Comparison of ENCODE assay signal across 8 cellular contexts in genomic region chr1:26697441-26697977, GRCh38. TPM values are rescaled to one million over a fixed set of nuclear protein-coding genes. Genes with fewer than 3 reads are reported as not detected.
DNase-seq lines count a peak whose midpoint lies in the region; ATAC-seq and TF ChIP-seq lines count a peak whose summit lies in the region.

No MANE protein-coding gene starts in this region.

- H3K9me3 Mint-ChIP-seq in activated CD4-positive, alpha-beta T cell treated with anti-CD3 and anti-CD28 coated beads for 36 hours (ENCODE audit: low read depth): no peaks in the 10 kb centered on the region

- H3K27ac Mint-ChIP-seq in activated CD4-positive, alpha-beta T cell treated with anti-CD3 and anti-CD28 coated beads for 36 hours: no peak overlapping the region

- H3K27ac ChIP-seq in SU-DHL-6 (ENCODE audit: low read depth, low read length) (peak overlapping the region; percentile 80), right cardiac atrium (ENCODE audit: low read length) (peak overlapping the region; percentile 93), subcutaneous abdominal adipose tissue (ENCODE audit: low read depth, low read length) (peak overlapping the region; percentile 59)

- ATAC-seq in activated CD4-positive, alpha-beta T cell treated with anti-CD3 and anti-CD28 coated beads for 36 hours: no peak
- no peak for ATAC-seq in right cardiac atrium

- POLR2A ChIA-PET in activated CD4-positive, alpha-beta T cell treated with anti-CD3 and anti-CD28 coated beads for 36 hours (lab: Charles Lee): interaction anchor here (0.9 to 7.4 kb wide), 9 partner anchors 16 to 168 kb away, joined by 3 to 83 read pairs (median 6); partner anchors contain the start of gene PIGV
- POLR2A ChIA-PET in HEK293T (lab: Yijun Ruan, JAX): interaction anchor here (0.6 to 3.6 kb wide), 25 partner anchors 9 to 250 kb away, joined by 3 to 44 read pairs (median 5); partner anchors contain the start of genes GPN2 and PIGV

- peak overlapping the region; percentile 61 for H3K4me3 ChIP-seq in SU-DHL-6 (ENCODE audit: insufficient read depth, low read length, poor library complexity, severe bottlenecking)
- H3K4me3 ChIP-seq in right cardiac atrium (ENCODE audit: low read length): peak overlapping the region; percentile 98
- H3K4me3 ChIP-seq in subcutaneous abdominal adipose tissue (ENCODE audit: low read depth in 1 of 5, low read length in 5 of 5): peak overlapping the region; percentile 70 to 80 (median 77)

- peaks cover 42% of the 10 kb centered on the region for H4K20me1 ChIP-seq in SU-DHL-6 (ENCODE audit: low read depth, low read length)

- H3K9ac ChIP-seq in SU-DHL-6 (ENCODE audit: low read length) (peak overlapping the region; percentile 93), subcutaneous abdominal adipose tissue (ENCODE audit: low read length in 5 of 5) (peak overlapping the region in 4 of 5 donors; percentile 68 to 90 (median 80))

- H3K27me3 ChIP-seq in SU-DHL-6 (ENCODE audit: low read length): no peaks in the 10 kb centered on the region
- H3K27me3 ChIP-seq in right cardiac atrium (ENCODE audit: control insufficient read depth, insufficient read depth): no peaks in the 10 kb centered on the region
- H3K27me3 ChIP-seq in subcutaneous abdominal adipose tissue (ENCODE audit: control insufficient read depth in 5 of 5, insufficient read depth in 4 of 5, low read length in 5 of 5): no peaks in the 10 kb centered on the region

- H3K27me3 Mint-ChIP-seq in activated CD4-positive, alpha-beta T cell treated with anti-CD3 and anti-CD28 coated beads for 36 hours: no peaks in the 10 kb centered on the region

- intact Hi-C loops in activated CD4-positive, alpha-beta T cell treated with anti-CD3 and anti-CD28 coated beads for 36 hours (cut with DNase I, micrococcal nuclease): loop anchor here (1.0 to 10.0 kb wide), 3 partner anchors 93 to 1953 kb away; partner anchors contain the start of genes CLIC4 (in 1 of the 2) and TRNAU1AP (in 1 of the 2)
- intact Hi-C loops in right cardiac atrium (cut with DNase I): loop anchor here in 1 of 4 donors (10.0 kb wide), 1 partner anchor 47 kb away; no protein-coding TSS in a partner anchor

- H3K79me2 ChIP-seq in SU-DHL-6 (ENCODE audit: insufficient read depth, low read length): peaks cover 62% of the 10 kb centered on the region

- H3K4me1 ChIP-seq in right cardiac atrium (ENCODE audit: control insufficient read depth, insufficient read depth, low read length) (peaks cover 20% of the 10 kb centered on the region), subcutaneous abdominal adipose tissue (ENCODE audit: control insufficient read depth in 5 of 5, insufficient read depth in 5 of 5, low read length in 5 of 5) (peaks cover 27 to 77% (median 72%) of the 10 kb centered on the region in 5 donors)

- DNase-seq in activated CD4-positive, alpha-beta T cell treated with anti-CD3 and anti-CD28 coated beads for 36 hours: peak; percentile 51
- DNase-seq in activated CD4-positive, alpha-beta T cell treated with anti-CD3 and anti-CD28 coated beads for 48 hours: no peak
- DNase-seq in right cardiac atrium (peak in 2 of 3 donors; percentile 67 to 72), HEK293T (ENCODE audit: extremely low spot score) (no peak), mucosa of gallbladder (ENCODE audit: low spot score) (no peak), UCSD-AML1 (lab: John Stamatoyannopoulos, UW; ENCODE audit: unreplicated experiment) (no peak)

- H3K9me2 ChIP-seq in SU-DHL-6 (replicated peaks; ENCODE audit: insufficient read depth, low read length): no peaks in the 10 kb centered on the region

- no peak overlapping the region for H2AFZ ChIP-seq in SU-DHL-6 (ENCODE audit: low read depth, low read length, severe bottlenecking)

- 0% methylated on average over 28 of the region's 28 CpGs for WGBS in right cardiac atrium

- CTCF ChIA-PET in activated CD4-positive, alpha-beta T cell treated with anti-CD3 and anti-CD28 coated beads for 36 hours (lab: Charles Lee): interaction anchor here (0.5 to 4.1 kb wide), 16 partner anchors 8 to 868 kb away, joined by 3 to 41 read pairs (median 5); partner anchors contain the start of gene PIGV
- CTCF ChIA-PET in HEK293T (lab: Yijun Ruan, JAX): interaction anchor here (0.8 to 2.7 kb wide), 5 partner anchors 19 to 99 kb away, joined by 3 to 12 read pairs (median 4); no protein-coding TSS in a partner anchor

- H3K9me3 ChIP-seq in SU-DHL-6 (ENCODE audit: insufficient read depth, low read length) (no peaks in the 10 kb centered on the region), right cardiac atrium (ENCODE audit: control insufficient read depth, low read length) (no peaks in the 10 kb centered on the region), subcutaneous abdominal adipose tissue (ENCODE audit: control insufficient read depth in 5 of 5, low read length in 5 of 5) (no peaks in the 10 kb centered on the region)

- no peak overlapping the region for H3K4me3 Mint-ChIP-seq in activated CD4-positive, alpha-beta T cell treated with anti-CD3 and anti-CD28 coated beads for 36 hours

- H3K4me2 ChIP-seq in SU-DHL-6 (ENCODE audit: low read depth, low read length, poor library complexity, severe bottlenecking): peak overlapping the region; percentile 90

- TF ChIP-seq CTCF in SU-DHL-6 (IDR thresholded peaks at IDR 0.05; ENCODE audit: insufficient read depth, low read length, poor library complexity, severe bottlenecking): no peak

- H3K36me3 Mint-ChIP-seq in activated CD4-positive, alpha-beta T cell treated with anti-CD3 and anti-CD28 coated beads for 36 hours (ENCODE audit: low read depth): no peaks in the 10 kb centered on the region

- peaks cover 28% of the 10 kb centered on the region for H3F3A ChIP-seq in SU-DHL-6 (ENCODE audit: insufficient read depth)

- peaks cover 12% of the 10 kb centered on the region; the same call in 1 of the 2 replicates for H3K36me3 ChIP-seq in SU-DHL-6 (ENCODE audit: low read length)
- no peaks in the 10 kb centered on the region for H3K36me3 ChIP-seq in subcutaneous abdominal adipose tissue (ENCODE audit: control insufficient read depth in 5 of 5, insufficient read depth in 5 of 5, low read length in 5 of 5)

- H3K4me1 Mint-ChIP-seq in activated CD4-positive, alpha-beta T cell treated with anti-CD3 and anti-CD28 coated beads for 36 hours: peaks cover 22% of the 10 kb centered on the region

TF ChIP-seq in HEK293T, 16 proteins besides CTCF, POLR2A, EP300 and RAD21:
- TF ChIP-seq NFRKB (IDR thresholded peaks at IDR 0.05) (no peak), CTBP1 (IDR thresholded peaks at IDR 0.05; ENCODE audit: borderline replicate concordance) (no peak), FOXA1 (IDR thresholded peaks at IDR 0.05) (no peak), FOXM1 (IDR thresholded peaks at IDR 0.05; ENCODE audit: borderline replicate concordance) (no peak), ZNF384 (IDR thresholded peaks at IDR 0.05) (no peak), TARDBP (IDR thresholded peaks at IDR 0.05) (no peak), FOXK2 (IDR thresholded peaks at IDR 0.05) (no peak), L3MBTL2 (conservative IDR thresholded peaks at IDR 0.05) (no peak)

RNA-seq across cellular contexts. Expression of gene ARID1A, which starts 1.7 kb away (rescaled TPM):
- 100 to 1,000 TPM in 1 of 2 experiments, 10 to 100 TPM in 1; 73.1 to 112 TPM for total RNA-seq in activated CD4-positive, alpha-beta T cell treated with anti-CD3 and anti-CD28 coated beads for 36 hours
- total RNA-seq in right cardiac atrium (10 to 100 TPM; 33.1 to 45.3 (median 40.0) TPM), mucosa of gallbladder (83.6 TPM)
- 15.7 TPM for polyA plus RNA-seq in right cardiac atrium

Comparison
In these comparisons a context has a peak if more than half of its experiments do, and no peak if none do; other contexts are left out.
1. DNase-seq: peak in activated CD4-positive, alpha-beta T cell treated with anti-CD3 and anti-CD28 coated beads for 36 hours (single experiment) and right cardiac atrium (2 of 3); none in activated CD4-positive, alpha-beta T cell treated with anti-CD3 and anti-CD28 coated beads for 48 hours (single experiment), HEK293T (single experiment), mucosa of gallbladder (single experiment) and UCSD-AML1 (single experiment).
2. Peak in every context shown above with its lines, with median percentiles within 50 percentile points of each other: H3K27ac ChIP-seq and H3K4me3 ChIP-seq.